ENCODE assay signal across 8 cellular contexts in genomic region chr18:26710460-26711096, GRCh38.
A peak's percentile ranks its signal among the peaks of the same experiment; 100 is the strongest.
DNase-seq lines count a peak whose midpoint lies in the region; ATAC-seq and TF ChIP-seq lines count a peak whose summit lies in the region.

No MANE protein-coding gene starts in this region.

- intact Hi-C loops in ovary (cut with DNase I) = no loop called here

- DNase-seq in NOMO-1 treated with DMSO at 0.1 percent for 48 hours (lab: John Stamatoyannopoulos, UW; ENCODE audit: unreplicated experiment) = peak; percentile 99
- DNase-seq in activated T-cell treated with anti-CD3 and anti-CD28 coated beads for 4 hours = no peak
- DNase-seq in ovary = no peak
- DNase-seq in NCI-H2029 (lab: John Stamatoyannopoulos, UW) = no peak
- no peak for DNase-seq in NCI-H2196 treated with DMSO at 0.1 percent for 48 hours (lab: John Stamatoyannopoulos, UW; ENCODE audit: unreplicated experiment)

- H3K36me3 ChIP-seq in BLaER1 (no peaks in the 10 kb centered on the region), ovary (no peaks in the 10 kb centered on the region)

- no peak for TF ChIP-seq CTCF in ovary (IDR thresholded peaks at IDR 0.05)

- ATAC-seq in GM19025 (IDR thresholded peaks at IDR 0.05; ENCODE audit: low read depth, unreplicated experiment) (peak; percentile 76), HG03025 (IDR thresholded peaks at IDR 0.05; ENCODE audit: low FRiP score, unreplicated experiment) (peak; percentile 80)

- TF ChIP-seq POLR2A in ovary (IDR thresholded peaks at IDR 0.05) = no peak

- H3K4me2 ChIP-seq in BLaER1 = peak overlapping the region; percentile 70

- H4K20me1 ChIP-seq in BLaER1 = no peaks in the 10 kb centered on the region

- TF ChIP-seq EP300 in ovary (IDR thresholded peaks at IDR 0.05) = no peak

- H3K27me3 ChIP-seq in BLaER1 (no peaks in the 10 kb centered on the region), ovary (no peaks in the 10 kb centered on the region)

- H3K4me3 ChIP-seq in BLaER1 = no peak overlapping the region; the same call in 1 of the 2 replicates
- no peak overlapping the region for H3K4me3 ChIP-seq in ovary

- H3K9me3 ChIP-seq in BLaER1 (peaks cover 11% of the 10 kb centered on the region; the same call in 1 of the 2 replicates), ovary (no peaks in the 10 kb centered on the region)

- H3K9ac ChIP-seq in BLaER1 = peak overlapping the region; percentile 39; the same call in 1 of the 2 replicates

- H3K27ac ChIP-seq in BLaER1 = peak overlapping the region; percentile 80
- H3K27ac ChIP-seq in ovary = no peak overlapping the region

- WGBS in ovary, 3 donors = 76 to 77% (median 76%) methylated on average over 4 of the region's 4 CpGs

- H3K4me1 ChIP-seq in BLaER1 (peaks cover 49% of the 10 kb centered on the region), ovary (ENCODE audit: insufficient read depth) (peaks cover 2% of the 10 kb centered on the region)
